8 cellular contexts compared by ENCODE assay signal in genomic region chr15:70195808-70196304, GRCh38.
DNase-seq lines count a peak whose midpoint lies in the region; ATAC-seq and TF ChIP-seq lines count a peak whose summit lies in the region.

No MANE protein-coding gene starts in this region.

- intact Hi-C loops in heart left ventricle (cut with DNase I): no loop called here

- no peak overlapping the region for H3K4me3 ChIP-seq in heart left ventricle

- ATAC-seq in heart left ventricle (peak; percentile 85 to 98 (median 95)), HG02678 (IDR thresholded peaks at IDR 0.05; ENCODE audit: unreplicated experiment) (no peak)
- no peak for ATAC-seq in stimulated activated naive CD8-positive, alpha-beta T cell treated with anti-CD3 and anti-CD28 coated beads, Interleukin-15, Interleukin-2, amounts not matched to agents 100 U/mL and 50 U/mL, for 24 hours

- H3K36me3 ChIP-seq in heart left ventricle: no peaks in the 10 kb centered on the region

- no peak for TF ChIP-seq POLR2A in heart left ventricle (IDR thresholded peaks at IDR 0.05)

- peak; percentile 88 for DNase-seq in DMS 273 (lab: John Stamatoyannopoulos, UW; ENCODE audit: unreplicated experiment)
- DNase-seq in T1000 (lab: John Stamatoyannopoulos, UW): peak; percentile 25
- peak; percentile 73 to 89 (median 86) for DNase-seq in heart left ventricle
- DNase-seq in putamen (ENCODE audit: low spot score): peak; percentile 75
- no peak for DNase-seq in D341Med (ENCODE audit: low spot score)
- no peak for DNase-seq in stimulated activated naive CD8-positive, alpha-beta T cell treated with anti-CD3 and anti-CD28 coated beads, Interleukin-15, Interleukin-2, amounts not matched to agents 100 U/mL and 50 U/mL, for 24 hours
- no peak for DNase-seq in stimulated activated CD4-positive, alpha-beta T cell treated with anti-CD3 and anti-CD28 coated beads, Interleukin-4, amount 100 ng/mL, for 24 hours

- 38 to 68% (median 46%) methylated on average over 9 of the region's 9 CpGs for WGBS in heart left ventricle, 4 donors

- H3K27me3 ChIP-seq in heart left ventricle: no peaks in the 10 kb centered on the region

- no peak for TF ChIP-seq CTCF in heart left ventricle (IDR thresholded peaks at IDR 0.05)

- peak overlapping the region in 4 of 12 donors; percentile 1 to 81 (median 24) for H3K27ac ChIP-seq in heart left ventricle

- peaks cover 0 to 14% (median 5%) of the 10 kb centered on the region in 12 donors for H3K9me3 ChIP-seq in heart left ventricle

- peaks cover 0 to 31% (median 13%) of the 10 kb centered on the region in 12 donors for H3K4me1 ChIP-seq in heart left ventricle

Comparison
In these comparisons a context has a peak if more than half of its experiments do, and no peak if none do; other contexts are left out.
1. DNase-seq: peak in DMS 273 (single experiment), T1000 (single experiment), heart left ventricle (5 of 5) and putamen (single experiment); none in D341Med (single experiment), stimulated activated naive CD8-positive, alpha-beta T cell treated with anti-CD3 and anti-CD28 coated beads, Interleukin-15, Interleukin-2, amounts not matched to agents 100 U/mL and 50 U/mL, for 24 hours (single experiment) and stimulated activated CD4-positive, alpha-beta T cell treated with anti-CD3 and anti-CD28 coated beads, Interleukin-4, amount 100 ng/mL, for 24 hours (single experiment).
2. ATAC-seq: peak in heart left ventricle (4 of 4); none in HG02678 (single experiment) and stimulated activated naive CD8-positive, alpha-beta T cell treated with anti-CD3 and anti-CD28 coated beads, Interleukin-15, Interleukin-2, amounts not matched to agents 100 U/mL and 50 U/mL, for 24 hours (single experiment).